Comparison of ENCODE assay signal across 1 cellular context in genomic region chr6:52371656-52372151, GRCh38.
TF ChIP-seq lines count a peak whose summit lies in the region.

No MANE protein-coding gene starts in this region.

TF ChIP-seq in HepG2, 621 proteins besides CTCF, POLR2A, EP300 and RAD21 (continued from another document and continues in another):
- no peak for TF ChIP-seq HNRNPLL (IDR thresholded peaks at IDR 0.05; ENCODE audit: low read depth, low read length, poor library complexity, severe bottlenecking)
- TF ChIP-seq ZNF776 (CRISPR knock-in tag; IDR thresholded peaks at IDR 0.05): no peak
- TF ChIP-seq, protein P1, sequence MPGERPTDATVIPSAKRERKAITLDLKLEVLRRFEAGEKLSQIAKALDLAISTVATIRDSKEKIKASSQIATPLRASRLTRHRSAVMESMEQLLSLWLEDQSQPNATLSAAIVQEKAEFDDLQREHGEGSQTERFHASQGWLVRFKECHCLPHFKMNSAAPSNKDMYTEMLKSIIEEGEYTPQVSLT (CRISPR knock-in tag; IDR thresholded peaks at IDR 0.05; ENCODE audit: borderline replicate concordance, low read depth): no peak
- no peak for TF ChIP-seq FOXP1 (IDR thresholded peaks at IDR 0.05)
- TF ChIP-seq FOXP1 (CRISPR knock-in tag; IDR thresholded peaks at IDR 0.05): peak; percentile 81
- TF ChIP-seq ZNF431 (CRISPR knock-in tag; IDR thresholded peaks at IDR 0.05; ENCODE audit: borderline replicate concordance, low read depth): no peak
- TF ChIP-seq, protein P2, sequence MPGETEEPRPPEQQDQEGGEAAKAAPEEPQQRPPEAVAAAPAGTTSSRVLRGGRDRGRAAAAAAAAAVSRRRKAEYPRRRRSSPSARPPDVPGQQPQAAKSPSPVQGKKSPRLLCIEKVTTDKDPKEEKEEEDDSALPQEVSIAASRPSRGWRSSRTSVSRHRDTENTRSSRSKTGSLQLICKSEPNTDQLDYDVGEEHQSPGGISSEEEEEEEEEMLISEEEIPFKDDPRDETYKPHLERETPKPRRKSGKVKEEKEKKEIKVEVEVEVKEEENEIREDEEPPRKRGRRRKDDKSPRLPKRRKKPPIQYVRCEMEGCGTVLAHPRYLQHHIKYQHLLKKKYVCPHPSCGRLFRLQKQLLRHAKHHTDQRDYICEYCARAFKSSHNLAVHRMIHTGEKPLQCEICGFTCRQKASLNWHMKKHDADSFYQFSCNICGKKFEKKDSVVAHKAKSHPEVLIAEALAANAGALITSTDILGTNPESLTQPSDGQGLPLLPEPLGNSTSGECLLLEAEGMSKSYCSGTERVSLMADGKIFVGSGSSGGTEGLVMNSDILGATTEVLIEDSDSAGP (CRISPR knock-in tag; IDR thresholded peaks at IDR 0.05; ENCODE audit: borderline replicate concordance): no peak
- TF ChIP-seq ZNF251 (CRISPR knock-in tag; IDR thresholded peaks at IDR 0.05): no peak
- no peak for TF ChIP-seq PCBP2 (optimal IDR thresholded peaks at IDR 0.05; ENCODE audit: low read depth, low read length, poor library complexity, severe bottlenecking)
- no peak for TF ChIP-seq ZNF746 (CRISPR knock-in tag; IDR thresholded peaks at IDR 0.05)
- TF ChIP-seq ZNF792 (CRISPR knock-in tag; IDR thresholded peaks at IDR 0.05): no peak
- no peak for TF ChIP-seq E2F5 (CRISPR knock-in tag; conservative IDR thresholded peaks at IDR 0.05)
- TF ChIP-seq ZNF12 (CRISPR knock-in tag; IDR thresholded peaks at IDR 0.05): peak; percentile 80
- TF ChIP-seq SSRP1 (CRISPR knock-in tag; IDR thresholded peaks at IDR 0.05): peak; percentile 95
- TF ChIP-seq ZNF513 (CRISPR knock-in tag; conservative IDR thresholded peaks at IDR 0.05): no peak
- TF ChIP-seq HDAC2 (CRISPR knock-in tag; IDR thresholded peaks at IDR 0.05): peak; percentile 93
- no peak for TF ChIP-seq SYNCRIP (IDR thresholded peaks at IDR 0.05; ENCODE audit: insufficient read depth, low read depth, low read length)
- no peak for TF ChIP-seq ZNF274 (CRISPR knock-in tag; IDR thresholded peaks at IDR 0.05)
- TF ChIP-seq, protein P3, sequence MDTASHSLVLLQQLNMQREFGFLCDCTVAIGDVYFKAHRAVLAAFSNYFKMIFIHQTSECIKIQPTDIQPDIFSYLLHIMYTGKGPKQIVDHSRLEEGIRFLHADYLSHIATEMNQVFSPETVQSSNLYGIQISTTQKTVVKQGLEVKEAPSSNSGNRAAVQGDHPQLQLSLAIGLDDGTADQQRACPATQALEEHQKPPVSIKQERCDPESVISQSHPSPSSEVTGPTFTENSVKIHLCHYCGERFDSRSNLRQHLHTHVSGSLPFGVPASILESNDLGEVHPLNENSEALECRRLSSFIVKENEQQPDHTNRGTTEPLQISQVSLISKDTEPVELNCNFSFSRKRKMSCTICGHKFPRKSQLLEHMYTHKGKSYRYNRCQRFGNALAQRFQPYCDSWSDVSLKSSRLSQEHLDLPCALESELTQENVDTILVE (CRISPR knock-in tag; IDR thresholded peaks at IDR 0.05): peak; percentile 93
- TF ChIP-seq ZNF749 (CRISPR knock-in tag; IDR thresholded peaks at IDR 0.05; ENCODE audit: borderline replicate concordance): no peak
- no peak for TF ChIP-seq ZFYVE20 (CRISPR knock-in tag; IDR thresholded peaks at IDR 0.05; ENCODE audit: borderline replicate concordance, low read depth)
- TF ChIP-seq MED13 (CRISPR knock-in tag; IDR thresholded peaks at IDR 0.05): no peak
- TF ChIP-seq GABPA (IDR thresholded peaks at IDR 0.05; ENCODE audit: low read depth, low read length): no peak
- no peak for TF ChIP-seq GABPA (CRISPR knock-in tag; IDR thresholded peaks at IDR 0.05; ENCODE audit: low read depth)
- no peak for TF ChIP-seq FOXA1 (IDR thresholded peaks at IDR 0.05)
- TF ChIP-seq FOXA1 (CRISPR knock-in tag; IDR thresholded peaks at IDR 0.05): peak; percentile 50; the same call in 1 of the 2 replicates
- peak; percentile 88 for TF ChIP-seq ZNF292 (CRISPR knock-in tag; IDR thresholded peaks at IDR 0.05; ENCODE audit: borderline replicate concordance, low read depth)
- TF ChIP-seq ZNF629 (CRISPR knock-in tag; conservative IDR thresholded peaks at IDR 0.05): no peak
- TF ChIP-seq ATF5 (CRISPR knock-in tag; IDR thresholded peaks at IDR 0.05; ENCODE audit: low read depth): no peak
- TF ChIP-seq REST (IDR thresholded peaks at IDR 0.05; ENCODE audit: borderline replicate concordance in 1 of 2, low read depth in 1 of 2, low read length in 2 of 2): peak in 1 of 2 experiments; percentile 55; a peak in 2 of 4 replicates
- TF ChIP-seq SMAD9 (CRISPR knock-in tag; IDR thresholded peaks at IDR 0.05): no peak
- TF ChIP-seq, protein P4, sequence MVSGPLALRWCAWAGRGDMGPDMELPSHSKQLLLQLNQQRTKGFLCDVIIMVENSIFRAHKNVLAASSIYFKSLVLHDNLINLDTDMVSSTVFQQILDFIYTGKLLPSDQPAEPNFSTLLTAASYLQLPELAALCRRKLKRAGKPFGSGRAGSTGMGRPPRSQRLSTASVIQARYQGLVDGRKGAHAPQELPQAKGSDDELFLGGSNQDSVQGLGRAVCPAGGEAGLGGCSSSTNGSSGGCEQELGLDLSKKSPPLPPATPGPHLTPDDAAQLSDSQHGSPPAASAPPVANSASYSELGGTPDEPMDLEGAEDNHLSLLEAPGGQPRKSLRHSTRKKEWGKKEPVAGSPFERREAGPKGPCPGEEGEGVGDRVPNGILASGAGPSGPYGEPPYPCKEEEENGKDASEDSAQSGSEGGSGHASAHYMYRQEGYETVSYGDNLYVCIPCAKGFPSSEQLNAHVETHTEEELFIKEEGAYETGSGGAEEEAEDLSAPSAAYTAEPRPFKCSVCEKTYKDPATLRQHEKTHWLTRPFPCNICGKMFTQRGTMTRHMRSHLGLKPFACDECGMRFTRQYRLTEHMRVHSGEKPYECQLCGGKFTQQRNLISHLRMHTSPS (CRISPR knock-in tag; IDR thresholded peaks at IDR 0.05; ENCODE audit: low read depth): peak; percentile 84
- peak; percentile 66; the same call in 1 of the 2 replicates for TF ChIP-seq ZSCAN9 (CRISPR knock-in tag; IDR thresholded peaks at IDR 0.05; ENCODE audit: borderline replicate concordance)
- peak; percentile 74 for TF ChIP-seq MED1 (CRISPR knock-in tag; IDR thresholded peaks at IDR 0.05)
- no peak for TF ChIP-seq MZF1 (CRISPR knock-in tag; IDR thresholded peaks at IDR 0.05; ENCODE audit: borderline replicate concordance)
- peak; percentile 67; the same call in 1 of the 2 replicates for TF ChIP-seq TFDP2 (CRISPR knock-in tag; IDR thresholded peaks at IDR 0.05)
- no peak; the same call in 1 of the 2 replicates for TF ChIP-seq KAT7 (CRISPR knock-in tag; IDR thresholded peaks at IDR 0.05; ENCODE audit: borderline replicate concordance)
- no peak for TF ChIP-seq ZNF687 (CRISPR knock-in tag; IDR thresholded peaks at IDR 0.05)
- TF ChIP-seq FOXP4 (CRISPR knock-in tag; IDR thresholded peaks at IDR 0.05): peak; percentile 76
- TF ChIP-seq TFDP1 (CRISPR knock-in tag; IDR thresholded peaks at IDR 0.05; ENCODE audit: borderline replicate concordance): no peak
